ENCODE assay signal across 24 cellular contexts in genomic region chr4:132651193-132651592, GRCh38.
A peak's percentile ranks its signal among the peaks of the same experiment; 100 is the strongest.
DNase-seq lines count a peak whose midpoint lies in the region; ATAC-seq and TF ChIP-seq lines count a peak whose summit lies in the region.
"Had no signal": no experiment of that assay in that cellular context is flagged by ENCODE, and none has a peak within 500 bp of the region (broad histone marks: within the 10 kb centered on the region; RNA-seq: fewer than 3 reads in every experiment).

No MANE protein-coding gene starts in this region.

- H3K9me3 Mint-ChIP-seq in GM23338 (peaks cover 18% of the 10 kb centered on the region), immature natural killer cell (peaks cover 10 to 46% (median 31%) of the 10 kb centered on the region in 6 donors)

- in situ Hi-C loops in HAP-1 (cut with MboI; ENCODE audit: low sequenced_read_pairs) = no loop called here

- H3K9me2 ChIP-seq in GM23338 (ENCODE audit: insufficient read depth) (peaks cover 19% of the 10 kb centered on the region), neural cell (ENCODE audit: insufficient read depth, low read length) (no peaks in the 10 kb centered on the region)

- no peaks in the 10 kb centered on the region for H3F3A ChIP-seq in GM23338 (replicated peaks; ENCODE audit: low read depth)
- no peaks in the 10 kb centered on the region for H3F3A ChIP-seq in neural cell (ENCODE audit: insufficient read depth, low read length, poor library complexity, severe bottlenecking)

- no peak overlapping the region for H3K4me3 Mint-ChIP-seq in GM23338
- H3K4me3 Mint-ChIP-seq in immature natural killer cell = no peak overlapping the region
- H3K4me3 Mint-ChIP-seq: CD14-positive monocyte; CD4-positive, alpha-beta memory T cell; CD4-positive, CD25-positive, alpha-beta regulatory T cell; CD8-positive, alpha-beta memory T cell had no signal

- no peak for TF ChIP-seq RAD21 in neural cell (conservative IDR thresholded peaks at IDR 0.05)

- peaks cover 33% of the 10 kb centered on the region for H3K36me3 Mint-ChIP-seq in GM23338 (ENCODE audit: low read depth)
- no peaks in the 10 kb centered on the region for H3K36me3 Mint-ChIP-seq in immature natural killer cell
- H3K36me3 Mint-ChIP-seq: CD14-positive monocyte; CD4-positive, alpha-beta memory T cell; CD4-positive, CD25-positive, alpha-beta regulatory T cell had no signal

- H2AFZ ChIP-seq in GM23338 = no peak overlapping the region
- no peak overlapping the region for H2AFZ ChIP-seq in neural cell (ENCODE audit: low read depth, low read length)

- H3K4me1 Mint-ChIP-seq in GM23338 = peaks cover 4% of the 10 kb centered on the region; the same call in 2 of the 3 replicates
- H3K4me1 Mint-ChIP-seq in immature natural killer cell = no peaks in the 10 kb centered on the region
- H3K4me1 Mint-ChIP-seq: CD14-positive monocyte; CD4-positive, alpha-beta memory T cell; CD4-positive, CD25-positive, alpha-beta regulatory T cell; CD8-positive, alpha-beta memory T cell had no signal

- no peak overlapping the region for H3K9ac ChIP-seq in neural cell (ENCODE audit: low read length)
- H3K9ac ChIP-seq: BLaER1 had no signal

- H3K4me3 ChIP-seq in GM23338 (no peak overlapping the region), HAP-1 (no peak overlapping the region), neural cell (ENCODE audit: low read length) (no peak overlapping the region)
- H3K4me3 ChIP-seq: BLaER1, GM12878 had no signal

- H3K79me2 ChIP-seq in GM23338 (replicated peaks; ENCODE audit: insufficient read depth) (no peaks in the 10 kb centered on the region), neural cell (replicated peaks; ENCODE audit: insufficient read depth, low read length) (no peaks in the 10 kb centered on the region)

- H3K27ac ChIP-seq in GM23338 (ENCODE audit: low read depth) (no peak overlapping the region), neural cell (ENCODE audit: low read length) (peak overlapping the region; percentile 33)
- H3K27ac ChIP-seq: BLaER1 had no signal

- DNase-seq in GM23338 (ENCODE audit: low spot score) (no peak), HAP-1 (ENCODE audit: low spot score in 2 of 2) (peak; percentile 15 to 92), immature natural killer cell (no peak), HCEC 1CT (no peak)
- DNase-seq in effector CD8-positive, alpha-beta T cell (lab: John Stamatoyannopoulos, UW) = no peak
- DNase-seq: 8988T; ACHN; BE2C; C1 segment of cervical spinal cord; CD4-positive, alpha-beta memory T cell; CD4-positive, CD25-positive, alpha-beta regulatory T cell; CD8-positive, alpha-beta memory T cell; COR-L47; DMS 273 treated with DMSO at 0.1 percent for 48 hours; DMS153; DMS53; DMS79; DND-41; EL; GDM1 had no signal

- no peak for TF ChIP-seq CTCF in GM23338 (conservative IDR thresholded peaks at IDR 0.05; ENCODE audit: low read depth in 2 of 2)
- TF ChIP-seq CTCF in neural cell (IDR thresholded peaks at IDR 0.05; ENCODE audit: poor library complexity, severe bottlenecking) = no peak

- no peaks in the 10 kb centered on the region for H3K27me3 ChIP-seq in GM23338 (ENCODE audit: insufficient read depth)
- no peaks in the 10 kb centered on the region for H3K27me3 ChIP-seq in HAP-1 (ENCODE audit: low read depth)
- no peaks in the 10 kb centered on the region for H3K27me3 ChIP-seq in neural cell (ENCODE audit: insufficient read depth, low read depth, low read length)
- H3K27me3 ChIP-seq: BE2C, BLaER1 had no signal

- H3K4me2 ChIP-seq in GM23338 (peak overlapping the region; percentile 50; the same call in 1 of the 2 replicates), neural cell (ENCODE audit: low read length) (no peak overlapping the region)
- H3K4me2 ChIP-seq: BLaER1 had no signal

- H4K20me1 ChIP-seq in GM23338 (replicated peaks; ENCODE audit: insufficient read depth) (no peaks in the 10 kb centered on the region), neural cell (ENCODE audit: insufficient read depth) (no peaks in the 10 kb centered on the region)
- H4K20me1 ChIP-seq: BLaER1 had no signal

- peaks cover 5% of the 10 kb centered on the region for H3K27me3 Mint-ChIP-seq in GM23338 (ENCODE audit: insufficient read depth, low read depth, poor library complexity)
- peaks cover 0 to 4% (median 0%) of the 10 kb centered on the region in 3 donors for H3K27me3 Mint-ChIP-seq in immature natural killer cell (ENCODE audit: low read depth in 3 of 3)
- H3K27me3 Mint-ChIP-seq: CD4-positive, alpha-beta memory T cell; CD4-positive, CD25-positive, alpha-beta regulatory T cell; CD8-positive, alpha-beta memory T cell had no signal

- H3K36me3 ChIP-seq in GM23338 (ENCODE audit: insufficient read depth) (no peaks in the 10 kb centered on the region), HAP-1 (replicated peaks) (no peaks in the 10 kb centered on the region), neural cell (ENCODE audit: insufficient read depth, low read length) (no peaks in the 10 kb centered on the region)
- H3K36me3 ChIP-seq: BE2C, BLaER1 had no signal

- H3K4me1 ChIP-seq in GM23338 (ENCODE audit: insufficient read depth) (peaks cover 8% of the 10 kb centered on the region), HAP-1 (peaks cover 10% of the 10 kb centered on the region)
- H3K4me1 ChIP-seq: BE2C, BLaER1 had no signal

- no peaks in the 10 kb centered on the region for H3K9me3 ChIP-seq in HAP-1
- H3K9me3 ChIP-seq in neural cell (ENCODE audit: low read length) = no peaks in the 10 kb centered on the region
- H3K9me3 ChIP-seq: BE2C, BLaER1 had no signal

- no peak for ATAC-seq in GM23338
- ATAC-seq: GM12878 had no signal

- peak; percentile 88 for TF ChIP-seq EP300 in neural cell (conservative IDR thresholded peaks at IDR 0.05; ENCODE audit: poor library complexity, severe bottlenecking)

- H3K27ac Mint-ChIP-seq in GM23338 = 0 out of 2 replicates have a peak overlapping the region, but pooled peaks have one; percentile 10
- H3K27ac Mint-ChIP-seq in immature natural killer cell = no peak overlapping the region
- H3K27ac Mint-ChIP-seq: CD14-positive monocyte; CD4-positive, alpha-beta memory T cell; CD4-positive, CD25-positive, alpha-beta regulatory T cell; CD8-positive, alpha-beta memory T cell had no signal

TF ChIP-seq in neural cell, 6 proteins besides CTCF, POLR2A, EP300 and RAD21:
- no peak for TF ChIP-seq SMC3 (conservative IDR thresholded peaks at IDR 0.05; ENCODE audit: poor library complexity)
- TF ChIP-seq MXI1 (conservative IDR thresholded peaks at IDR 0.05; ENCODE audit: poor library complexity, severe bottlenecking) = no peak
- peak; percentile 73 for TF ChIP-seq POLR2AphosphoS5 (IDR thresholded peaks at IDR 0.05)
- TF ChIP-seq REST (IDR thresholded peaks at IDR 0.05; ENCODE audit: borderline replicate concordance) = peak; percentile 73
- TF ChIP-seq TAF1 (IDR thresholded peaks at IDR 0.05; ENCODE audit: low read depth) = no peak
- TF ChIP-seq EZH2 (IDR thresholded peaks at IDR 0.05; ENCODE audit: borderline replicate concordance, insufficient read depth, low read length, poor library complexity, severe bottlenecking) = no peak

Comparison
In these comparisons a context has a peak if more than half of its experiments do, and no peak if none do; other contexts are left out.
1. DNase-seq: peak in HAP-1 (2 of 2); none in GM23338 (single experiment), immature natural killer cell (0 of 3), HCEC 1CT (single experiment) and effector CD8-positive, alpha-beta T cell (single experiment).